ENCODE assay signal across 19 cellular contexts in the genomic region with DNA sequence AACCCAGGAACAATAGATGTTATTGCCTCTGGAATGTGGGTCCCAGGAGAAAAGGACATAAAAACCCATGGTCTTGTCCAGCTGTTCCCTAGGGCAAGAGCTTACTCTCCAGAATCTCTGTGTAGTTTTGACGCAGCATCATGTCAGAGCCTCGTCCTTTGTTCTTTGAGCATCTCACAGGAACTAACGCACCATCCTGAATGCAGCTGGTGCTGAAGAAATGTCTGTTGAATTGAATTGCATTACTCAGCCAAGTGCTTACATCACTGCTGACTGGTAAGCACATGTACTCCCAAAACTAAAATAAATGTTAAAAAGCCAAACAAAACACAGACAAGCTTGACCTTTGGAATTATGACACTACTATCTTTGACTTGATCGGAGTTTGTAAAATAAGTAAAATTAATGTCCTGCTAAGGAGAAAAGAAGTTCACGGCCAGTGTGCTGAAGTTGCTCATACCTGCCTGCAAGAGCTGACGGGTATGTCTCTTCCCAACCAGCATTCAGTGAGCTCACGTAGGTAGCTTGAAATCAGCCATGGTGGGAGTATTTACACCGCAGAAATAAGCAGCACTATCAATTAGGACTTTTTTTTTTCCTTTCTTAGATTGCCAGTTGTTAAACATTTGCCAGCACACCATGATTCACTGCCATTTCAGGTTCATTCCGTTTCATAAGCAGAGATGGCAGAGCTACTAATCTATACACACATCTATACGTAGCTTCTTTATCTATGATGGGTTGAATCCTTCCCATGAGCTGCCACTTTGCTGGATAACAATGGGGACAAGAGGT.
DNase-seq lines count a peak whose midpoint lies in the region; ATAC-seq and TF ChIP-seq lines count a peak whose summit lies in the region.
"Had no signal": no experiment of that assay in that cellular context is flagged by ENCODE, and none has a peak within 500 bp of the region (broad histone marks: within the 10 kb centered on the region; RNA-seq: fewer than 3 reads in every experiment).

No MANE protein-coding gene starts in this region.

- H3K4me1 ChIP-seq in GM23248 (ENCODE audit: insufficient read depth) (no peaks in the 10 kb centered on the region), adipocyte (ENCODE audit: control insufficient read depth, insufficient read depth, low read length) (peaks cover 12% of the 10 kb centered on the region), foreskin keratinocyte (no peaks in the 10 kb centered on the region)
- H3K4me1 ChIP-seq: left lung, uterus had no signal

- H3K4me3 ChIP-seq in GM23248 (no peak overlapping the region), adipocyte (ENCODE audit: low read length) (no peak overlapping the region), lower leg skin (ENCODE audit: low read depth, poor library complexity, severe bottlenecking) (no peak overlapping the region), H7 (ENCODE audit: insufficient read depth, low read depth, low read length) (no peak overlapping the region)
- H3K4me3 ChIP-seq: left lung, uterus had no signal

- peaks cover under 1 to 5% of the 10 kb centered on the region in 2 donors for H3K4me1 Mint-ChIP-seq in natural killer cell treated with Interleukin-12 subunit alpha and Interleukin-12 subunit beta and Interleukin-15 and Interleukin-18, amount 100 ng/mL, for 72 hours (ENCODE audit: low read depth in 2 of 2)

- H3K36me3 ChIP-seq in GM23248 (ENCODE audit: low read depth), result no peaks in the 10 kb centered on the region
- no peaks in the 10 kb centered on the region for H3K36me3 ChIP-seq in adipocyte (ENCODE audit: control insufficient read depth, insufficient read depth, low read length, severe bottlenecking)
- H3K36me3 ChIP-seq in H7 (replicated peaks; ENCODE audit: control insufficient read depth, insufficient read depth, low read length), result no peaks in the 10 kb centered on the region
- H3K36me3 ChIP-seq: left lung, uterus had no signal

- H3K27ac Mint-ChIP-seq in natural killer cell treated with Interleukin-12 subunit alpha and Interleukin-12 subunit beta and Interleukin-15 and Interleukin-18, amount 100 ng/mL, for 72 hours, result no peak overlapping the region
- H3K27ac Mint-ChIP-seq: activated CD4-positive, alpha-beta memory T cell treated with anti-CD3 and anti-CD28 coated beads for 36 hours; activated T-helper 17 cell treated with anti-CD3 and anti-CD28 coated beads, Interleukin-2, amount 50 U/mL, for 72 hours; naive B cell; progenitor cell of endocrine pancreas; stimulated activated naive CD8-positive, alpha-beta T cell treated with anti-CD3 and anti-CD28 coated beads, Interleukin-15, Interleukin-2, amounts not matched to agents 100 ng/mL and 50 ng/mL, for 24 hours had no signal

- H3K36me3 Mint-ChIP-seq in natural killer cell treated with Interleukin-12 subunit alpha and Interleukin-12 subunit beta and Interleukin-15 and Interleukin-18, amount 100 ng/mL, for 72 hours, result no peaks in the 10 kb centered on the region
- H3K36me3 Mint-ChIP-seq: activated CD4-positive, alpha-beta memory T cell treated with anti-CD3 and anti-CD28 coated beads for 36 hours; naive B cell had no signal

- no peaks in the 10 kb centered on the region for H4K20me1 ChIP-seq in GM23248 (ENCODE audit: insufficient read depth)

- H3K27me3 ChIP-seq in GM23248 (replicated peaks; ENCODE audit: insufficient read depth) (peaks cover 9% of the 10 kb centered on the region), adipocyte (replicated peaks; ENCODE audit: control insufficient read depth, insufficient read depth, low read length) (no peaks in the 10 kb centered on the region), foreskin keratinocyte (no peaks in the 10 kb centered on the region), H7 (ENCODE audit: control insufficient read depth, insufficient read depth, low read length) (0 out of 2 replicates have a peak, but pooled peaks cover 2% of the 10 kb centered on the region)

- H3K27me3 Mint-ChIP-seq in natural killer cell treated with Interleukin-12 subunit alpha and Interleukin-12 subunit beta and Interleukin-15 and Interleukin-18, amount 100 ng/mL, for 72 hours, result peaks cover 19 to 49% of the 10 kb centered on the region in 2 donors

- H3K9me3 ChIP-seq in GM23248 (ENCODE audit: low read depth) (no peaks in the 10 kb centered on the region), adipocyte (ENCODE audit: control insufficient read depth, low read length) (no peaks in the 10 kb centered on the region)
- H3K9me3 ChIP-seq: left lung, uterus had no signal

- H3K79me2 ChIP-seq in GM23248 (ENCODE audit: insufficient read depth), result no peaks in the 10 kb centered on the region

- in situ Hi-C loops in GM23248 (cut with MboI), result loop anchor here (10.0 kb wide), 2 partner anchors 381 to 511 kb away; no protein-coding TSS in a partner anchor

- ATAC-seq in foreskin keratinocyte, result peak; percentile 31
- no peak for ATAC-seq in natural killer cell treated with Interleukin-12 subunit alpha and Interleukin-12 subunit beta and Interleukin-15 and Interleukin-18, amount 100 ng/mL, for 72 hours
- ATAC-seq: activated T-helper 17 cell treated with anti-CD3 and anti-CD28 coated beads, Interleukin-2, amount 50 U/mL, for 72 hours; left lung had no signal

- H3F3A ChIP-seq in GM23248 (ENCODE audit: insufficient read depth), result no peaks in the 10 kb centered on the region

- intact Hi-C loops in lower leg skin (cut with DNase I; ENCODE audit: low total_unique reads), result no loop called here

- TF ChIP-seq CTCF in foreskin keratinocyte (conservative IDR thresholded peaks at IDR 0.05) (no peak), GM10266 (IDR thresholded peaks at IDR 0.05; ENCODE audit: control insufficient read depth, insufficient read depth, low read depth, missing control alignments) (no peak), lower leg skin (IDR thresholded peaks at IDR 0.05) (no peak)

- H3K4me2 ChIP-seq in GM23248 (ENCODE audit: unreplicated experiment), result no peak overlapping the region

- TF ChIP-seq POLR2A in lower leg skin (IDR thresholded peaks at IDR 0.05), result no peak

- H2AFZ ChIP-seq in GM23248, result no peak overlapping the region

- peak; percentile 92 for DNase-seq in A172 (ENCODE audit: low spot score)
- peak; percentile 47 for DNase-seq in GM23248
- peak; percentile 69 for DNase-seq in adipocyte (ENCODE audit: low read depth)
- DNase-seq in foreskin keratinocyte, result peak; percentile 5 to 47
- DNase-seq in GM10266 (ENCODE audit: extremely low spot score), result no peak
- DNase-seq in lower leg skin (ENCODE audit: low spot score in 2 of 2), result no peak
- no peak for DNase-seq in natural killer cell treated with Interleukin-12 subunit alpha and Interleukin-12 subunit beta and Interleukin-15 and Interleukin-18, amount 100 ng/mL, for 72 hours (ENCODE audit: low spot score)
- DNase-seq in H7, result no peak
- DNase-seq: activated CD4-positive, alpha-beta memory T cell treated with anti-CD3 and anti-CD28 coated beads for 36 hours; left lung; naive B cell; NCI-H1417; NCI-H2171 treated with DMSO at 0.1 percent for 48 hours; stimulated activated CD4-positive, alpha-beta T cell treated with anti-CD3 and anti-CD28 coated beads, Interleukin-15, amount 100 ng/mL, for 24 hours; uterus had no signal

- H3K9me3 Mint-ChIP-seq in natural killer cell treated with Interleukin-12 subunit alpha and Interleukin-12 subunit beta and Interleukin-15 and Interleukin-18, amount 100 ng/mL, for 72 hours, result no peaks in the 10 kb centered on the region
- H3K9me3 Mint-ChIP-seq: activated CD4-positive, alpha-beta memory T cell treated with anti-CD3 and anti-CD28 coated beads for 36 hours; stimulated activated naive CD8-positive, alpha-beta T cell treated with anti-CD3 and anti-CD28 coated beads, Interleukin-15, Interleukin-2, amounts not matched to agents 100 ng/mL and 50 ng/mL, for 24 hours had no signal

- H3K9ac ChIP-seq in GM23248, result no peak overlapping the region
- no peak overlapping the region for H3K9ac ChIP-seq in adipocyte (ENCODE audit: low read length)

- 20 to 23% methylated on average over 10 of the region's 10 CpGs for WGBS in GM23248 (ENCODE audit: low coverage in 1 of 2, low lambda C conversion rate in 2 of 2, missing lambda C conversion rate in 2 of 2), 2 experiments
- WGBS in lower leg skin, 2 donors, result 64 to 65% methylated on average over 10 of the region's 10 CpGs

- H3K27ac ChIP-seq in GM23248, result no peak overlapping the region
- H3K27ac ChIP-seq in foreskin keratinocyte, result no peak overlapping the region
- H3K27ac ChIP-seq: epithelial cell of prostate, left lung, uterus had no signal

- H3K4me3 Mint-ChIP-seq in natural killer cell treated with Interleukin-12 subunit alpha and Interleukin-12 subunit beta and Interleukin-15 and Interleukin-18, amount 100 ng/mL, for 72 hours, result no peak overlapping the region
- H3K4me3 Mint-ChIP-seq: activated CD4-positive, alpha-beta memory T cell treated with anti-CD3 and anti-CD28 coated beads for 36 hours; activated T-helper 17 cell treated with anti-CD3 and anti-CD28 coated beads, Interleukin-2, amount 50 U/mL, for 72 hours; naive B cell; stimulated activated naive CD8-positive, alpha-beta T cell treated with anti-CD3 and anti-CD28 coated beads, Interleukin-15, Interleukin-2, amounts not matched to agents 100 ng/mL and 50 ng/mL, for 24 hours had no signal

- H3K9me2 ChIP-seq in GM23248 (ENCODE audit: insufficient read depth), result no peaks in the 10 kb centered on the region

Comparison
In these comparisons a context has a peak if more than half of its experiments do, and no peak if none do; other contexts are left out.
1. DNase-seq: peak in A172 (single experiment), GM23248 (single experiment), adipocyte (single experiment) and foreskin keratinocyte (2 of 2); none in GM10266 (single experiment), lower leg skin (0 of 2), natural killer cell treated with Interleukin-12 subunit alpha and Interleukin-12 subunit beta and Interleukin-15 and Interleukin-18, amount 100 ng/mL, for 72 hours (single experiment) and H7 (single experiment).